2 cellular contexts compared by ENCODE assay signal in the genomic region with DNA sequence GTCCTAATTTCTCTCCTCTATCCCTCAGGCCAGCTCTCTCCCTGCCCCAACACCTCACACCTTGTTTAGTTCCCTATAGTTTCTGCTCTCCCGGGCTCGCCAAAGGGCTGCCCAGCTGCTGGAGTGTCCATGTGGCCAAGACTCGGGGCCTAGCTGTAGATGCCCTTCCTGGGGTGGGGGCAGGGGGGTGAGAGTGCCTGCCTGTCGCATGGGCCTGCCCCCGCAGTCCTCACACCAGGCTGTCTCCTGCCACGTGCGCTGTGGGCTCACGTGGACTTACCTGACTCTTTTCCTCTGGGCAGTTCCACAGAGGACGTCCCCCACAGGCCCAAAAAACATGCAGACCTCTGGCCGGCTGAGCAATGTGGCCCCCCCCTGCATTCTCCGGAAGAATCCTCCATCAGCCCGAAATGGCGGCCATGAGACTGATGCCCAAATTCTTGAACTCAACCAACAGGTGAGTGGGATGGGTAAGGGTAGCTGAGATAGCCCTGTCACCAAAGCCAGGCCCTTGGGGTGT.
TF ChIP-seq lines count a peak whose summit lies in the region.

No MANE protein-coding gene starts in this region.

TF ChIP-seq in HEK293, 187 proteins besides CTCF, POLR2A, EP300 and RAD21:
- TF ChIP-seq, protein P1, sequence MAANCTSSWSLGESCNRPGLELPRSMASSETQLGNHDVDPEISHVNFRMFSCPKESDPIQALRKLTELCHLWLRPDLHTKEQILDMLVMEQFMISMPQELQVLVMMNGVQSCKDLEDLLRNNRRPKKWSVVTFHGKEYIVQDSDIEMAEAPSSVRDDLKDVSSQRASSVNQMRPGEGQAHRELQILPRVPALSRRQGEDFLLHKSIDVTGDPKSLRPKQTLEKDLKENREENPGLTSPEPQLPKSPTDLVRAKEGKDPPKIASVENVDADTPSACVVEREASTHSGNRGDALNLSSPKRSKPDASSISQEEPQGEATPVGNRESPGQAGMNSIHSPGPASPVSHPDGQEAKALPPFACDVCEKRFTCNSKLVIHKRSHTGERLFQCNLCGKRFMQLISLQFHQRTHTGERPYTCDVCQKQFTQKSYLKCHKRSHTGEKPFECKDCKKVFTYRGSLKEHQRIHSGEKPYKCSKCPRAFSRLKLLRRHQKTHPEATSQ (tag by site-specific recombination; IDR thresholded peaks at IDR 0.05) = no peak
- peak; percentile 40; the same call in 1 of the 2 replicates for TF ChIP-seq SCRT2 (tag by site-specific recombination; IDR thresholded peaks at IDR 0.05)

TF ChIP-seq in K562, 482 proteins besides CTCF, POLR2A, EP300 and RAD21:
- 0 out of 2 replicates have a peak, but pooled peaks have one; percentile 3 for TF ChIP-seq RBFOX2 (IDR thresholded peaks at IDR 0.05; ENCODE audit: low read depth, low read length)
- TF ChIP-seq, protein P2, sequence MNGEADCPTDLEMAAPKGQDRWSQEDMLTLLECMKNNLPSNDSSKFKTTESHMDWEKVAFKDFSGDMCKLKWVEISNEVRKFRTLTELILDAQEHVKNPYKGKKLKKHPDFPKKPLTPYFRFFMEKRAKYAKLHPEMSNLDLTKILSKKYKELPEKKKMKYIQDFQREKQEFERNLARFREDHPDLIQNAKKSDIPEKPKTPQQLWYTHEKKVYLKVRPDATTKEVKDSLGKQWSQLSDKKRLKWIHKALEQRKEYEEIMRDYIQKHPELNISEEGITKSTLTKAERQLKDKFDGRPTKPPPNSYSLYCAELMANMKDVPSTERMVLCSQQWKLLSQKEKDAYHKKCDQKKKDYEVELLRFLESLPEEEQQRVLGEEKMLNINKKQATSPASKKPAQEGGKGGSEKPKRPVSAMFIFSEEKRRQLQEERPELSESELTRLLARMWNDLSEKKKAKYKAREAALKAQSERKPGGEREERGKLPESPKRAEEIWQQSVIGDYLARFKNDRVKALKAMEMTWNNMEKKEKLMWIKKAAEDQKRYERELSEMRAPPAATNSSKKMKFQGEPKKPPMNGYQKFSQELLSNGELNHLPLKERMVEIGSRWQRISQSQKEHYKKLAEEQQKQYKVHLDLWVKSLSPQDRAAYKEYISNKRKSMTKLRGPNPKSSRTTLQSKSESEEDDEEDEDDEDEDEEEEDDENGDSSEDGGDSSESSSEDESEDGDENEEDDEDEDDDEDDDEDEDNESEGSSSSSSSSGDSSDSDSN (IDR thresholded peaks at IDR 0.05; ENCODE audit: borderline replicate concordance in 1 of 2, low read depth in 2 of 2, low read length in 2 of 2) = no peak
- TF ChIP-seq DMBX1 (CRISPR knock-in tag; IDR thresholded peaks at IDR 0.05; ENCODE audit: borderline replicate concordance) = no peak
- peak; percentile 59 for TF ChIP-seq POLR2G (IDR thresholded peaks at IDR 0.05; ENCODE audit: low read depth, low read length)
- TF ChIP-seq ZSCAN32 (CRISPR knock-in tag; IDR thresholded peaks at IDR 0.05) = no peak
- no peak for TF ChIP-seq SOX6 (IDR thresholded peaks at IDR 0.05)
- no peak for TF ChIP-seq XRCC5 (IDR thresholded peaks at IDR 0.05; ENCODE audit: low read depth, low read length)
